ENCODE assay signal across 28 cellular contexts in the genomic region with DNA sequence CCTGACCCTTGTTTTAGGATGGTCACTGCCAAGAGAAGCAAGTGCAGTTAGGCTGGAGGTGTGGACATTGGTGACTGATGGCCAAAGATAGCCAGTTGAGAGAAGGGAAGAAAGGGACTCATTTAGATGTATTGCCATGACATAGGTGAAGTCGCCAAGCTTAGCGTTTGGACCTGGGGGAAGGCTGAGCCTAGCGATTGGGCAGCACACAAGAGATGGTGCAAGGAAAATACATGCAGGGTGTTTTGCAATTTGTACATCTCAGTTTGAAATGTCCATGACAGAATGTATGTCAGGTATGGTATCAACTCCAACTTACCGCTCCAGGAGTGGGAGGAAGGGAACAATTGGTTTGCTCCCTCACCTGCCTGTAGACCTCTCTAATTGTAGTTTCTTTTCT.
"Had no signal": no experiment of that assay in that cellular context is flagged by ENCODE, and none has a peak within 500 bp of the region (broad histone marks: within the 10 kb centered on the region; RNA-seq: fewer than 3 reads in every experiment).

No MANE protein-coding gene starts in this region.

- H3K36me3 ChIP-seq: ovary, uterus had no signal

- H3K4me2 ChIP-seq: smooth muscle cell had no signal

- H3K4me3 ChIP-seq: coronary artery, esophagus squamous epithelium, heart right ventricle, left lung, ovary, smooth muscle cell, tibial artery, upper lobe of right lung, uterus had no signal

- FAIRE-seq: islet of Langerhans had no signal

- H3K9me3 ChIP-seq: esophagus squamous epithelium, heart right ventricle, left lung, ovary, tibial artery, upper lobe of right lung, uterus had no signal

- DNase-seq: dermis blood vessel endothelial cell; effector memory CD4-positive, alpha-beta T cell; esophagus squamous epithelium; foreskin melanocyte; glutamatergic neuron; heart right ventricle; hippocampal formation; left cardiac atrium; left lung; mesendoderm; midbrain; naive thymus-derived CD4-positive, alpha-beta T cell; nucleus accumbens; ovary; retina; stimulated activated CD4-positive, alpha-beta T cell treated with anti-CD3 and anti-CD28 coated beads, Interleukin-12 subunit alpha, Interleukin-12 subunit beta, amount 100 ng/mL, for 4 hours; stimulated activated CD4-positive, alpha-beta T cell treated with anti-CD3 and anti-CD28 coated beads, Interleukin-1b, Interleukin-23, amount 100 ng/mL, for 48 hours; stimulated activated CD4-positive, alpha-beta T cell treated with anti-CD3 and anti-CD28 coated beads, Interleukin-4, amount 100 ng/mL, for 1 hour; stimulated activated CD8-positive, alpha-beta memory T cell treated with anti-CD3 and anti-CD28 coated beads, Interleukin-4, amount 100 ng/mL, for 48 hours; stimulated activated naive CD4-positive, alpha-beta T cell; stimulated activated naive CD8-positive, alpha-beta T cell treated with anti-CD3 and anti-CD28 coated beads, Interleukin-15, amount 100 ng/mL, for 72 hours; tibial artery; upper lobe of right lung; uterus had no signal

- H3K27me3 ChIP-seq: esophagus squamous epithelium, heart right ventricle, left lung, ovary, tibial artery, upper lobe of right lung, uterus had no signal

- H3K27ac ChIP-seq: coronary artery, esophagus squamous epithelium, heart right ventricle, left lung, ovary, tibial artery, upper lobe of right lung, uterus had no signal

- H3K4me1 ChIP-seq: esophagus squamous epithelium, heart right ventricle, left lung, tibial artery, upper lobe of right lung, uterus had no signal

- ATAC-seq: heart right ventricle; left lung; naive thymus-derived CD4-positive, alpha-beta T cell; sciatic nerve; stimulated activated naive CD8-positive, alpha-beta T cell treated with anti-CD3 and anti-CD28 coated beads, Interleukin-15, amount 100 ng/mL, for 72 hours had no signal
